ENCODE assay signal across 15 cellular contexts in genomic region chr3:11602886-11603285, GRCh38. TPM values are rescaled to one million over a fixed set of nuclear protein-coding genes. Genes with fewer than 3 reads are reported as not detected.
DNase-seq lines count a peak whose midpoint lies in the region; ATAC-seq, FAIRE-seq and TF ChIP-seq lines count a peak whose summit lies in the region.
"Had no signal": no experiment of that assay in that cellular context is flagged by ENCODE, and none has a peak within 500 bp of the region (broad histone marks: within the 10 kb centered on the region; RNA-seq: fewer than 3 reads in every experiment).

No MANE protein-coding gene starts in this region.

- peaks cover 96% of the 10 kb centered on the region for H3K4me1 ChIP-seq in DOHH2 (ENCODE audit: control insufficient read depth, low read length)
- H3K4me1 ChIP-seq in PC-3 (ENCODE audit: insufficient read depth, low read length) = peaks cover 42% of the 10 kb centered on the region
- peaks cover 3 to 95% (median 90%) of the 10 kb centered on the region in 4 donors for H3K4me1 ChIP-seq in sigmoid colon

- no peak overlapping the region for H3K9ac ChIP-seq in PC-3 (ENCODE audit: low read length)
- H3K9ac ChIP-seq: parathyroid adenoma had no signal

- H3K4me3 ChIP-seq in DOHH2 (ENCODE audit: low read length) (peak overlapping the region; percentile 66), PC-3 (ENCODE audit: low read length) (no peak overlapping the region), sigmoid colon (no peak overlapping the region)
- H3K4me3 ChIP-seq: K562 had no signal

- peak overlapping the region; percentile 82 for H3K4me2 ChIP-seq in DOHH2 (ENCODE audit: low read length)
- peak overlapping the region; percentile 80 for H3K4me2 ChIP-seq in PC-3 (ENCODE audit: low read length)

- peaks cover 5% of the 10 kb centered on the region; the same call in 1 of the 2 replicates for H3K9me3 ChIP-seq in DOHH2 (ENCODE audit: control insufficient read depth, insufficient read depth, low read length)
- no peaks in the 10 kb centered on the region for H3K9me3 ChIP-seq in PC-3 (ENCODE audit: low read length)
- no peaks in the 10 kb centered on the region for H3K9me3 ChIP-seq in sigmoid colon

- DNase-seq in PC-3 = no peak
- no peak for DNase-seq in epithelial cell of prostate (ENCODE audit: low read depth, low spot score)
- DNase-seq in sigmoid colon = no peak
- no peak for DNase-seq in GM19239 (ENCODE audit: insufficient read length, low spot score)
- DNase-seq in activated gamma-delta T cell treated with Interleukin-2 at 50 U/mL for 16 hours = no peak
- DNase-seq: kidney, NCI-H2081 had no signal

- ATAC-seq in PC-3 (no peak), HG03442 (IDR thresholded peaks at IDR 0.05; ENCODE audit: unreplicated experiment) (no peak), HG03097 (IDR thresholded peaks at IDR 0.05; ENCODE audit: low FRiP score, unreplicated experiment) (no peak)
- ATAC-seq: K562 had no signal

- H3K9me2 ChIP-seq in DOHH2 (replicated peaks; ENCODE audit: control insufficient read depth, low read length) (no peaks in the 10 kb centered on the region), PC-3 (replicated peaks; ENCODE audit: low read length) (no peaks in the 10 kb centered on the region)

- H3K27me3 ChIP-seq in DOHH2 (ENCODE audit: control insufficient read depth, low read length) (no peaks in the 10 kb centered on the region), PC-3 (ENCODE audit: low read length) (no peaks in the 10 kb centered on the region), sigmoid colon (no peaks in the 10 kb centered on the region)

- H3K79me2 ChIP-seq in DOHH2 (ENCODE audit: control insufficient read depth, low read length) (peaks cover 91% of the 10 kb centered on the region), PC-3 (ENCODE audit: low read length) (peaks cover 75% of the 10 kb centered on the region)

- WGBS in sigmoid colon, 2 donors = 85 to 87% methylated on average over 3 of the region's 3 CpGs

- no peak for FAIRE-seq in GM19239 (lab: Jason Lieb, UNC)
- FAIRE-seq: bronchial epithelial cell, H1, K562, kidney, TTC549 had no signal

- TF ChIP-seq EP300 in sigmoid colon (IDR thresholded peaks at IDR 0.05) = no peak

- CTCF ChIA-PET in PC-3 (lab: Charles Lee) = no interaction called here

- intact Hi-C loops in PC-3 (cut with micrococcal nuclease) = no loop called here
- intact Hi-C loops in sigmoid colon (cut with DNase I) = loop anchor here (10.0 kb wide), 1 partner anchor 508 kb away; no protein-coding TSS in a partner anchor

- H3K36me3 ChIP-seq in DOHH2 (ENCODE audit: control insufficient read depth, low read length) (peaks cover 73% of the 10 kb centered on the region), PC-3 (ENCODE audit: low read depth, low read length) (peaks cover 2% of the 10 kb centered on the region; the same call in 1 of the 2 replicates), sigmoid colon (no peaks in the 10 kb centered on the region)

- peaks cover 44% of the 10 kb centered on the region for H3F3A ChIP-seq in DOHH2 (ENCODE audit: control insufficient read depth, insufficient read depth)
- peaks cover 6% of the 10 kb centered on the region for H3F3A ChIP-seq in PC-3 (ENCODE audit: low read length, unreplicated experiment)

- no peak overlapping the region for H2AFZ ChIP-seq in PC-3 (ENCODE audit: low read length)
- H2AFZ ChIP-seq: parathyroid adenoma had no signal

- no peak for TF ChIP-seq POLR2A in sigmoid colon (IDR thresholded peaks at IDR 0.05)

- no TSS peak for BruUV-seq in PC-3 (replicated peaks; lab: Mats Ljungman, UMichigan)

- H4K20me1 ChIP-seq in DOHH2 (ENCODE audit: control insufficient read depth, insufficient read depth, low read depth, low read length) (no peaks in the 10 kb centered on the region), PC-3 (ENCODE audit: low read length) (peaks cover 18% of the 10 kb centered on the region)

- H3K27ac ChIP-seq in DOHH2 (ENCODE audit: low read depth, low read length) = peak overlapping the region; percentile 98
- peak overlapping the region; percentile 88 for H3K27ac ChIP-seq in PC-3 (ENCODE audit: low read length)
- H3K27ac ChIP-seq in epithelial cell of prostate = peak overlapping the region; percentile 67
- peak overlapping the region; percentile 85 to 94 (median 89) for H3K27ac ChIP-seq in sigmoid colon
- H3K27ac ChIP-seq: parathyroid adenoma had no signal

- TF ChIP-seq CTCF in DOHH2 (IDR thresholded peaks at IDR 0.05; ENCODE audit: low read depth, low read length, poor library complexity, severe bottlenecking) (no peak), PC-3 (conservative IDR thresholded peaks at IDR 0.05; ENCODE audit: low read depth, low read length) (no peak), sigmoid colon (IDR thresholded peaks at IDR 0.05) (no peak)

- POLR2A ChIA-PET in PC-3 (lab: Charles Lee; ENCODE audit: unreplicated experiment) = no interaction called here

RNA-seq across cellular contexts. Expression of gene VGLL4, which starts 40.8 kb away (rescaled TPM):
- total RNA-seq in PC-3 (2014; rRNA removed) (40.5 and 46.3 TPM in 2 replicates), sigmoid colon (10 to 100 TPM; 26.4 to 56.5 (median 50.5) TPM)
- 10 to 100 TPM; 27.0 to 41.5 (median 29.4) TPM for polyA plus RNA-seq in sigmoid colon
